In the genomic region with DNA sequence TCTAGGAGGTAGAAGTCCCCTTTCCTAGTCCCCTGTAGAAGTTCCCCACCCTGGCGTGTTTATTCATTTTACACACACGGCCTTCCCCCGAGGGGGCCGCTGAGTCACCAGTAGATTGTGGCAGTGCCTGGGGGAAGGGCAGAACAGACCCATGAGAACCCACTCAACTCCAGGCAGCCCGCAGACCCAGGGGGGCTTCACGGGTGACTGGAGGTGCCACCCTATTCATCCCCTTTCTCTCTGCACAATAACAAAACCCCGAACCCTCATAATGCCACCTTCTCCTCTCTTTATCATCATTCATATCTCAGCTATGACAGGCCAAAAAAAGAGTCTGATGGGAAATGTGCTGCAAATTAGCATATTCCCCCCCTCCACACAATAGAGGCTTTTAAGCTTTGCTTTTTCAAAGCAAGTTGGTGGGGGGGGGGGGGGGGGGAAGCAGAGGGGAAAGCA, we compare ENCODE assay signal across 12 cellular contexts.
A peak's percentile ranks its signal among the peaks of the same experiment; 100 is the strongest.
DNase-seq lines count a peak whose midpoint lies in the region.
"Had no signal": no experiment of that assay in that cellular context is flagged by ENCODE, and none has a peak within 500 bp of the region (broad histone marks: within the 10 kb centered on the region; RNA-seq: fewer than 3 reads in every experiment).

No MANE protein-coding gene starts in this region.

- DNase-seq in left kidney (ENCODE audit: low read depth, low spot score) (peak; percentile 2), substantia nigra (lab: John Stamatoyannopoulos, UW) (peak in 41 of 49 donors; percentile 0 to 63 (median 23)), NK-92 (lab: John Stamatoyannopoulos, UW; ENCODE audit: unreplicated experiment) (no peak), GM19240 (ENCODE audit: insufficient read length, low spot score) (no peak)
- DNase-seq in activated CD4-positive, alpha-beta T cell treated with anti-CD3 and anti-CD28 coated beads for 4 hours: no peak
- DNase-seq: dermis blood vessel endothelial cell, left colon, natural killer cell, NCI-H226, PC-9 had no signal

- no peaks in the 10 kb centered on the region for H3K36me3 ChIP-seq in HUES48 (ENCODE audit: control insufficient read depth, insufficient read depth, low read length)

- H3K4me3 ChIP-seq in HUES48 (ENCODE audit: low read depth, low read length): peak overlapping the region; percentile 42
- H3K4me3 ChIP-seq: PC-9 had no signal

- no peak overlapping the region for H3K9ac ChIP-seq in HUES48 (ENCODE audit: low read depth, low read length)

- no peaks in the 10 kb centered on the region for H3K27me3 ChIP-seq in HUES48 (ENCODE audit: control insufficient read depth, insufficient read depth, low read length)

- no peaks in the 10 kb centered on the region for H3K9me3 ChIP-seq in HUES48 (ENCODE audit: control insufficient read depth, insufficient read depth, low read length)

- H3K4me1 ChIP-seq in HUES48 (ENCODE audit: control insufficient read depth, insufficient read depth, low read length): peaks cover 44% of the 10 kb centered on the region

- H3K27ac ChIP-seq in HUES48 (ENCODE audit: low read depth, low read length) (peak overlapping the region; percentile 78), cingulate gyrus (ENCODE audit: low read depth, low read length) (peak overlapping the region; percentile 52), substantia nigra (ENCODE audit: low read depth, low read length, poor library complexity, severe bottlenecking) (peak overlapping the region; percentile 53)
- H3K27ac ChIP-seq: PC-9 had no signal

Comparison
In these comparisons a context has a peak if more than half of its experiments do, and no peak if none do; other contexts are left out.
1. DNase-seq: peak in left kidney (single experiment) and substantia nigra (41 of 49); none in activated CD4-positive, alpha-beta T cell treated with anti-CD3 and anti-CD28 coated beads for 4 hours (0 of 2), NK-92 (single experiment) and GM19240 (single experiment).
2. Peak in every context shown above with its lines, with median percentiles within 50 percentile points of each other: H3K27ac ChIP-seq.